11 cellular contexts compared by ENCODE assay signal in the genomic region with DNA sequence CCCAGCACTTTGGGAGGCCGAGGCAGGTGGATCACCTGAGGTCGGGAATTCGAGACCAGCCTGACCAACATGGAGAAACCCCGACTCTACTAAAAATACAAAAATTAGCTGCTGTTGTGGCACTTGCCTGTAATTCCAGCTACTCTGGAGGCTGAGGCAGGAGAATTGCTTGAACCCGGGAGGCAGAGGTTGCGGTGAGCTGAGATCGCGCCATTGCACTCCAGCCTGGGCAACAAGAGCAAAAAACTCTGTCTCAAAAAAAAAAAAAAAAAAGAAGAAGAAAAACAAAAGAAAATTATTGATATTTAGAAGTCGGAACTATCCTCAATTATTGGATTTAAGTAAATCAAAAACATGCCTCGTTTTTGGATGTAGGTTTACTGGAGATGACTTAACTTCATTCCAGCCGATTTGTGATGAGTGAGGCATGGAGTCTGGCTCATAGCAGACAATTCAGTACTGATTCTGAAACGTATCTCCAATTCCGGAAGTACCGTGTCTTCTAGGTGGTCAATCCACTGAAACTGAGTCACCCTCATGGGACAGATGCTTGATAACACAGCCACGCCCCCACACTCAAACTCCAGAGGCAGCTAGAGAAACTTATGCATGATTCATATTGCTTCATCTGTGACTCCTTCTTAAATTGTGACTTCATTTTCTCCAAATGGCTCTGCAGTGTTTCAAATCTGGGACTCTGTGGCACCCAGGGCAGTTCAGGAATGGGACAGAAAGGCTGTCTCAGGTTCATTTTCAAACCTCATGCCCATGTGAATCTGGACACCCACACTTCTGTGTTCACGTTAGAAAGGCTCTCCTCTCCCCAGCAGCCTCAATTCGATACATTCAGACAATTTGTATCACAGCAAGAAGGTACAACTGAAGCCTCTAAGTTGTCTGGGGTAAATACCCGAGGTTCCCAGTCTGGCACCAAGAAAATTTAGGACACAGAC.
DNase-seq lines count a peak whose midpoint lies in the region; ATAC-seq and TF ChIP-seq lines count a peak whose summit lies in the region.
"Had no signal": no experiment of that assay in that cellular context is flagged by ENCODE, and none has a peak within 500 bp of the region (broad histone marks: within the 10 kb centered on the region; RNA-seq: fewer than 3 reads in every experiment).

No MANE protein-coding gene starts in this region.

- CTCF ChIA-PET in activated CD4-positive, alpha-beta T cell treated with anti-CD3 and anti-CD28 coated beads, Interleukin-2, amount 10 ng/mL, durations not matched to agents 7 days and 5 days (lab: Charles Lee), result interaction anchor here (1.2 kb wide), 1 partner anchor 17 kb away, joined by 3 read pairs; no protein-coding TSS in a partner anchor

- H3K36me3 Mint-ChIP-seq in activated CD4-positive, alpha-beta T cell treated with anti-CD3 and anti-CD28 coated beads, Interleukin-2, amount 10 ng/mL, durations not matched to agents 7 days and 5 days (ENCODE audit: low read depth), result no peaks in the 10 kb centered on the region

- peak overlapping the region; percentile 84 for H3K4me2 ChIP-seq in GM23248 (ENCODE audit: unreplicated experiment)

- H3K4me3 Mint-ChIP-seq in activated CD4-positive, alpha-beta T cell treated with anti-CD3 and anti-CD28 coated beads, Interleukin-2, amount 10 ng/mL, durations not matched to agents 7 days and 5 days, result no peak overlapping the region

- H3F3A ChIP-seq in GM23248 (ENCODE audit: insufficient read depth), result peaks cover 23% of the 10 kb centered on the region

- H2AFZ ChIP-seq in GM23248, result peak overlapping the region; percentile 75

- no peak for TF ChIP-seq CTCF in Peyer's patch (IDR thresholded peaks at IDR 0.05)

- H3K27ac ChIP-seq in GM23248 (peak overlapping the region; percentile 94), Peyer's patch (no peak overlapping the region)

- DNase-seq in GM23248, result peak; percentile 100
- peak in 2 of 3 donors; percentile 23 to 74 for DNase-seq in Peyer's patch
- DNase-seq in erythroblast (lab: John Stamatoyannopoulos, UW), result peak; percentile 67 to 88
- peak; percentile 13 to 35 for DNase-seq in stimulated activated CD4-positive, alpha-beta T cell treated with anti-CD3 and anti-CD28 coated beads, Interleukin-15, amount 100 ng/mL, for 48 hours (ENCODE audit: low read depth in 2 of 2)
- no peak for DNase-seq in KG1 (lab: John Stamatoyannopoulos, UW)
- DNase-seq in NCI-H1436 treated with DMSO at 0.1 percent for 48 hours (lab: John Stamatoyannopoulos, UW), result no peak
- no peak for DNase-seq in activated CD4-positive, alpha-beta T cell treated with anti-CD3 and anti-CD28 coated beads, Interleukin-2, amount 10 ng/mL, durations not matched to agents 7 days and 5 days
- DNase-seq: activated CD4-positive, alpha-beta T cell treated with anti-CD3 and anti-CD28 coated beads, Interleukin-2, amount 50 U/mL, for 4 hours; H7 had no signal

- H3K4me1 Mint-ChIP-seq in activated CD4-positive, alpha-beta T cell treated with anti-CD3 and anti-CD28 coated beads, Interleukin-2, amount 10 ng/mL, durations not matched to agents 7 days and 5 days, result no peaks in the 10 kb centered on the region

- H3K36me3 ChIP-seq in GM23248 (ENCODE audit: low read depth) (no peaks in the 10 kb centered on the region), Peyer's patch (no peaks in the 10 kb centered on the region)
- H3K36me3 ChIP-seq: tibial nerve had no signal

- no peaks in the 10 kb centered on the region for H4K20me1 ChIP-seq in GM23248 (ENCODE audit: insufficient read depth)

- WGBS in GM23248 (ENCODE audit: low coverage in 1 of 2, low lambda C conversion rate in 2 of 2, missing lambda C conversion rate in 2 of 2), 2 experiments, result 28 to 30% methylated on average over 18 of the region's 18 CpGs

- no peak overlapping the region for H3K27ac Mint-ChIP-seq in activated CD4-positive, alpha-beta T cell treated with anti-CD3 and anti-CD28 coated beads, Interleukin-2, amount 10 ng/mL, durations not matched to agents 7 days and 5 days

- no peak for ATAC-seq in HG02885 (IDR thresholded peaks at IDR 0.05; ENCODE audit: poor library complexity, unreplicated experiment)

- H3K9me2 ChIP-seq in GM23248 (ENCODE audit: insufficient read depth), result no peaks in the 10 kb centered on the region

- no peaks in the 10 kb centered on the region for H3K79me2 ChIP-seq in GM23248 (ENCODE audit: insufficient read depth)

- H3K9ac ChIP-seq in GM23248, result peak overlapping the region; percentile 74

- H3K27me3 ChIP-seq in GM23248 (replicated peaks; ENCODE audit: insufficient read depth), result no peaks in the 10 kb centered on the region
- no peaks in the 10 kb centered on the region for H3K27me3 ChIP-seq in Peyer's patch
- H3K27me3 ChIP-seq: tibial nerve had no signal

- H3K4me1 ChIP-seq in GM23248 (ENCODE audit: insufficient read depth) (peaks cover 33% of the 10 kb centered on the region), Peyer's patch (peaks cover 0 to 22% (median 2%) of the 10 kb centered on the region in 4 donors)

- H3K4me3 ChIP-seq in GM23248, result peak overlapping the region; percentile 60
- H3K4me3 ChIP-seq in Peyer's patch, result no peak overlapping the region
- H3K4me3 ChIP-seq: tibial nerve had no signal

- TF ChIP-seq POLR2A in Peyer's patch (IDR thresholded peaks at IDR 0.05) (no peak), erythroblast (IDR thresholded peaks at IDR 0.05; ENCODE audit: low read length) (no peak)

- peaks cover 8% of the 10 kb centered on the region for H3K27me3 Mint-ChIP-seq in activated CD4-positive, alpha-beta T cell treated with anti-CD3 and anti-CD28 coated beads, Interleukin-2, amount 10 ng/mL, durations not matched to agents 7 days and 5 days

- no peaks in the 10 kb centered on the region for H3K9me3 Mint-ChIP-seq in activated CD4-positive, alpha-beta T cell treated with anti-CD3 and anti-CD28 coated beads, Interleukin-2, amount 10 ng/mL, durations not matched to agents 7 days and 5 days

- H3K9me3 ChIP-seq in GM23248 (ENCODE audit: low read depth), result no peaks in the 10 kb centered on the region
- H3K9me3 ChIP-seq in Peyer's patch, result no peaks in the 10 kb centered on the region
- H3K9me3 ChIP-seq: tibial nerve had no signal

- POLR2A ChIA-PET in activated CD4-positive, alpha-beta T cell treated with anti-CD3 and anti-CD28 coated beads, Interleukin-2, amount 10 ng/mL, durations not matched to agents 7 days and 5 days (lab: Charles Lee), result no interaction called here

- in situ Hi-C loops in GM23248 (cut with MboI), result no loop called here

Comparison
In these comparisons a context has a peak if more than half of its experiments do, and no peak if none do; other contexts are left out.
1. DNase-seq: peak in GM23248 (single experiment), Peyer's patch (2 of 3), erythroblast (2 of 2) and stimulated activated CD4-positive, alpha-beta T cell treated with anti-CD3 and anti-CD28 coated beads, Interleukin-15, amount 100 ng/mL, for 48 hours (2 of 2); none in KG1 (single experiment), NCI-H1436 treated with DMSO at 0.1 percent for 48 hours (single experiment) and activated CD4-positive, alpha-beta T cell treated with anti-CD3 and anti-CD28 coated beads, Interleukin-2, amount 10 ng/mL, durations not matched to agents 7 days and 5 days (single experiment).